ENCODE assay signal across 11 cellular contexts in genomic region chr3:138097192-138097829, GRCh38. TPM values are rescaled to one million over a fixed set of nuclear protein-coding genes. Genes with fewer than 3 reads are reported as not detected.
DNase-seq lines count a peak whose midpoint lies in the region; ATAC-seq and TF ChIP-seq lines count a peak whose summit lies in the region.
"Had no signal": no experiment of that assay in that cellular context is flagged by ENCODE, and none has a peak within 500 bp of the region (broad histone marks: within the 10 kb centered on the region; RNA-seq: fewer than 3 reads in every experiment).

No MANE protein-coding gene starts in this region.

- no peaks in the 10 kb centered on the region for H3K4me1 ChIP-seq in OCI-LY7 (ENCODE audit: insufficient read depth, low read length, poor library complexity, severe bottlenecking)

- DNase-seq in AG09319 (ENCODE audit: extremely low read depth, low read depth), result no peak
- DNase-seq in OCI-LY7 (ENCODE audit: low spot score), result no peak
- peak; percentile 76 for DNase-seq in iPS-NIHi11 (ENCODE audit: low spot score)
- no peak for DNase-seq in HK-2 (ENCODE audit: unreplicated experiment)
- no peak for DNase-seq in activated naive CD4-positive, alpha-beta T cell treated with anti-CD3 and anti-CD28 coated beads, Interleukin-2, amount 50 U/mL, for 16 hours
- DNase-seq: activated gamma-delta T cell treated with Interleukin-2 at 50 U/mL for 16 hours, NCI-H1694, T-helper 2 cell had no signal

- H3K79me2 ChIP-seq in OCI-LY7 (ENCODE audit: insufficient read depth, low read depth, low read length), result no peaks in the 10 kb centered on the region

- intact Hi-C loops in OCI-LY7 (cut with micrococcal nuclease; ENCODE audit: unreplicated experiment), result no loop called here

- no peak overlapping the region for H2AFZ ChIP-seq in OCI-LY7 (ENCODE audit: low read length)

- no peak overlapping the region for H3K4me2 ChIP-seq in OCI-LY7 (ENCODE audit: low read length)

- ATAC-seq in GM18511 (IDR thresholded peaks at IDR 0.05; ENCODE audit: unreplicated experiment), result peak; percentile 51
- no peak for ATAC-seq in HG03378 (IDR thresholded peaks at IDR 0.05; ENCODE audit: unreplicated experiment)
- no peak for ATAC-seq in GM21717 (IDR thresholded peaks at IDR 0.05; ENCODE audit: unreplicated experiment)

- CTCF ChIA-PET in OCI-LY7 (lab: Charles Lee; ENCODE audit: unreplicated experiment), result no interaction called here

- H3K9me3 ChIP-seq in OCI-LY7 (ENCODE audit: low read length), result no peaks in the 10 kb centered on the region

- H3K27ac ChIP-seq in OCI-LY7 (ENCODE audit: low read depth, low read length, poor library complexity, severe bottlenecking), result no peak overlapping the region

- H3K36me3 ChIP-seq in OCI-LY7 (ENCODE audit: insufficient read depth, low read length), result no peaks in the 10 kb centered on the region

- H3K9me2 ChIP-seq in OCI-LY7 (ENCODE audit: insufficient read depth, low read length), result no peaks in the 10 kb centered on the region

- POLR2A ChIA-PET in OCI-LY7 (lab: Charles Lee), result no interaction called here

- BruUV-seq in OCI-LY7 (replicated peaks; lab: Mats Ljungman, UMichigan), result no TSS peak

- H3K4me3 ChIP-seq in OCI-LY7 (ENCODE audit: low read depth, low read length, poor library complexity, severe bottlenecking), result no peak overlapping the region

- TF ChIP-seq CTCF in AG09319 (IDR thresholded peaks at IDR 0.05; ENCODE audit: low read depth, low read length) (peak; percentile 35), OCI-LY7 (conservative IDR thresholded peaks at IDR 0.05; ENCODE audit: low read length) (peak; percentile 58)

- H4K20me1 ChIP-seq in OCI-LY7 (ENCODE audit: insufficient read depth, low read length), result no peaks in the 10 kb centered on the region

RNA-seq across cellular contexts. Expression of gene DZIP1L, which starts 18.1 kb away (rescaled TPM):
- total RNA-seq in OCI-LY7 (2014; rRNA removed; shearing (Covaris generic)), result not detected in 2 replicates
- not detected in 2 replicates for total RNA-seq in OCI-LY7 (2022)

RNA-seq across cellular contexts. Expression of gene A4GNT, which starts 34.9 kb away (rescaled TPM):
- not detected in 2 replicates for total RNA-seq in OCI-LY7 (2014; rRNA removed; shearing (Covaris generic))
- total RNA-seq in OCI-LY7 (2022), result not detected in 2 replicates
